Comparison of ENCODE assay signal across 22 cellular contexts in the genomic region with DNA sequence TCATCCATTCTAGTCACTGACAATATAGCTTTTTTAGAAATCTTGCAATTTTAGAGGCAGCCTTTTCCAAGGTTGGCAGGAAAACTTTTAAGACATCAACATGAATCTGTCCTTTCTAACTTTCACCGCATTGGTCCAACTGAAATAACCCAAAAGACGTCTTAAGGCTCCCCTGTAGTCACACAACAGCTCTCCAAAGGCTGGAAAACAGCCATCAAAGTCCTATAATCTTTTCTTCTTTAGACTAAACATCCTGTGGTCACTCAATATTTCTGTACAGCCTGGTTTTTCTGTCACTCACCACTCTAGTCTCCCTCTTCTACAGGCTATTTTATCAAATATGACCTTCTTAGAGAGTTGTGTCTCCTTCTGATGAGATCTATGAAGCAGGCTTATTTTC. TPM values are rescaled to one million over a fixed set of nuclear protein-coding genes. Genes with fewer than 3 reads are reported as not detected.
A peak's percentile ranks its signal among the peaks of the same experiment; 100 is the strongest.
DNase-seq lines count a peak whose midpoint lies in the region; ATAC-seq, FAIRE-seq and TF ChIP-seq lines count a peak whose summit lies in the region.
"Had no signal": no experiment of that assay in that cellular context is flagged by ENCODE, and none has a peak within 500 bp of the region (broad histone marks: within the 10 kb centered on the region; RNA-seq: fewer than 3 reads in every experiment).

No MANE protein-coding gene starts in this region.

- POLR2A ChIA-PET in K562 (lab: Yijun Ruan, JAX): interaction anchor here (1.8 kb wide), 1 partner anchor 18 kb away, joined by 4 read pairs; no protein-coding TSS in a partner anchor
- POLR2A ChIA-PET in T-cell (lab: Charles Lee): no interaction called here

- no peak for ATAC-seq in K562
- ATAC-seq in Right ventricle myocardium superior (ENCODE audit: poor library complexity): no peak
- ATAC-seq in T-cell (replicated peaks in 1 of 4): no peak
- ATAC-seq: A549; CD8-positive, alpha-beta T cell had no signal

- no peak overlapping the region for H3K4me3 ChIP-seq in K562
- H3K4me3 ChIP-seq: A549; BLaER1 treated with 17β-estradiol and CSF1 and Interleukin-3, amounts not matched to agents 10 nM and 100 nM had no signal

- H3K79me2 ChIP-seq in K562 (ENCODE audit: control insufficient read depth, insufficient read depth, low read length): no peaks in the 10 kb centered on the region

- DNase-seq in M059J (ENCODE audit: low read depth) (peak; percentile 60), K562 (ENCODE audit: extremely low read depth in 1 of 4, low spot score in 3 of 4) (no peak), immature natural killer cell (no peak), NCI-H226 (no peak), Right ventricle myocardium superior (no peak), T-cell (no peak)
- DNase-seq in effector CD4-positive, alpha-beta T cell: no peak
- DNase-seq: AML-193; Caco-2; Calu3; CD4-positive, alpha-beta T cell; CD8-positive, alpha-beta T cell; DMS79 treated with DMSO at 0.1 percent for 48 hours; GF-D8 had no signal

- H2AFZ ChIP-seq in K562 (ENCODE audit: low read depth, low read length): no peak overlapping the region

- no peaks in the 10 kb centered on the region for H4K20me1 ChIP-seq in K562 (replicated peaks; ENCODE audit: control insufficient read depth, insufficient read depth, low read length)
- H4K20me1 ChIP-seq: BLaER1 treated with 17β-estradiol and CSF1 and Interleukin-3, amounts not matched to agents 10 nM and 100 nM had no signal

- H3K36me3 Mint-ChIP-seq in immature natural killer cell (peaks cover 0 to 4% (median 2%) of the 10 kb centered on the region in 3 donors), T-cell (no peaks in the 10 kb centered on the region)
- H3K36me3 Mint-ChIP-seq: CD8-positive, alpha-beta T cell had no signal

- peak overlapping the region; percentile 93 for H3K27ac ChIP-seq in 22Rv1
- H3K27ac ChIP-seq in K562 (ENCODE audit: extremely low read depth, low read depth, low read length): no peak overlapping the region
- H3K27ac ChIP-seq: BLaER1 treated with 17β-estradiol and CSF1 and Interleukin-3, amounts not matched to agents 10 nM and 100 nM had no signal

- no peak for TF ChIP-seq CTCF in 22Rv1 (IDR thresholded peaks at IDR 0.05)
- no peak for TF ChIP-seq CTCF in K562 (IDR thresholded peaks at IDR 0.05 in 2 of 3, conservative IDR thresholded peaks at IDR 0.05 in 1 of 3; ENCODE audit: insufficient read depth in 2 of 3, low read depth in 1 of 3, low read length in 3 of 3)

- H3K9ac ChIP-seq in K562 (ENCODE audit: insufficient read depth in 1 of 2, low read depth in 2 of 2, low read length in 2 of 2): no peak overlapping the region
- H3K9ac ChIP-seq: BLaER1 treated with 17β-estradiol and CSF1 and Interleukin-3, amounts not matched to agents 10 nM and 100 nM had no signal

- no peaks in the 10 kb centered on the region for H3K9me1 ChIP-seq in K562 (ENCODE audit: control insufficient read depth, insufficient read depth, low read length)

- H3K27me3 Mint-ChIP-seq in immature natural killer cell (ENCODE audit: low read depth in 3 of 3) (peaks cover 0 to 3% (median 0%) of the 10 kb centered on the region in 3 donors), T-cell (peaks cover 10 to 12% of the 10 kb centered on the region in 2 donors)

- H3K4me3 Mint-ChIP-seq in immature natural killer cell (no peak overlapping the region), T-cell (no peak overlapping the region)
- H3K4me3 Mint-ChIP-seq: B cell; CD4-positive, alpha-beta T cell; CD8-positive, alpha-beta T cell had no signal

- H3K4me2 ChIP-seq in K562 (ENCODE audit: insufficient read depth, low read length): no peak overlapping the region
- H3K4me2 ChIP-seq: A549; BLaER1 treated with 17β-estradiol and CSF1 and Interleukin-3, amounts not matched to agents 10 nM and 100 nM had no signal

- TF ChIP-seq RAD21 in K562 (CRISPR knock-in tag; conservative IDR thresholded peaks at IDR 0.05 in 1 of 2, IDR thresholded peaks at IDR 0.05 in 1 of 2): no peak

- in situ Hi-C loops in K562 (cut with MboI): no loop called here

- intact Hi-C loops in K562 (cut with micrococcal nuclease) (no loop called here), Right ventricle myocardium superior (cut with DNase I) (no loop called here)

- 44% methylated on average over 2 of the region's 2 CpGs for WGBS in K562 (ENCODE audit: insufficient coverage, low coverage, missing lambda C conversion rate)

- peaks cover 12% of the 10 kb centered on the region; the same call in 2 of the 3 replicates for H3K36me3 ChIP-seq in K562 (ENCODE audit: control insufficient read depth, insufficient read depth, low read length)
- H3K36me3 ChIP-seq: BLaER1 treated with 17β-estradiol and CSF1 and Interleukin-3, amounts not matched to agents 10 nM and 100 nM had no signal

- CTCF ChIA-PET in K562 (lab: Yijun Ruan, JAX; ENCODE audit: low intra/inter-chr PET ratio): no interaction called here
- CTCF ChIA-PET in T-cell (lab: Charles Lee): interaction anchor here in 1 of 2 donors (0.6 kb wide), 1 partner anchor 92 kb away, joined by 13 read pairs; no protein-coding TSS in a partner anchor

- H3K27ac Mint-ChIP-seq in immature natural killer cell (peak overlapping the region in 4 of 6 donors; percentile 8 to 46 (median 21)), T-cell (no peak overlapping the region)
- H3K27ac Mint-ChIP-seq: B cell; CD4-positive, alpha-beta T cell; CD8-positive, alpha-beta T cell had no signal

- TF ChIP-seq POLR2A in K562 (conservative IDR thresholded peaks at IDR 0.05): no peak

- peaks cover 2 to 29% of the 10 kb centered on the region in 2 experiments; a peak in 4 of 5 replicates for H3K4me1 ChIP-seq in K562 (replicated peaks in 1 of 2; ENCODE audit: control insufficient read depth in 2 of 2, insufficient read depth in 2 of 2, low read length in 2 of 2)

- BruUV-seq in K562 (replicated peaks; lab: Mats Ljungman, UMichigan): no TSS peak

- peaks cover 43 to 59% of the 10 kb centered on the region in 2 donors for H3K4me1 Mint-ChIP-seq in immature natural killer cell
- H3K4me1 Mint-ChIP-seq in T-cell: peaks cover 0 to 7% (median 2%) of the 10 kb centered on the region in 3 donors
- H3K4me1 Mint-ChIP-seq: B cell had no signal

- H3K27me3 ChIP-seq in K562 (ENCODE audit: control insufficient read depth in 2 of 2, insufficient read depth in 2 of 2, low read length in 2 of 2): no peaks in the 10 kb centered on the region
- H3K27me3 ChIP-seq: BLaER1 treated with 17β-estradiol and CSF1 and Interleukin-3, amounts not matched to agents 10 nM and 100 nM had no signal

- TF ChIP-seq EP300 in K562 (IDR thresholded peaks at IDR 0.05; ENCODE audit: low read length): no peak

- FAIRE-seq in K562 (lab: Jason Lieb, UNC): no peak
- FAIRE-seq: A549, D721Med, G401.6, GM12891, GM19239 had no signal

- H3K9me3 Mint-ChIP-seq in immature natural killer cell (no peaks in the 10 kb centered on the region), T-cell (no peaks in the 10 kb centered on the region)
- H3K9me3 Mint-ChIP-seq: CD4-positive, alpha-beta T cell; CD8-positive, alpha-beta T cell had no signal

- H3K9me3 ChIP-seq in K562 (replicated peaks; ENCODE audit: control insufficient read depth, insufficient read depth, low read depth, low read length): no peaks in the 10 kb centered on the region
- H3K9me3 ChIP-seq: A549; BLaER1 treated with 17β-estradiol and CSF1 and Interleukin-3, amounts not matched to agents 10 nM and 100 nM; Caco-2 had no signal

TF ChIP-seq in K562, 482 proteins besides CTCF, POLR2A, EP300 and RAD21 (continues in another document):
- peak; percentile 64; the same call in 1 of the 2 replicates for TF ChIP-seq SMAD4 (CRISPR knock-in tag; conservative IDR thresholded peaks at IDR 0.05)
- TF ChIP-seq ZNF668 (CRISPR knock-in tag; IDR thresholded peaks at IDR 0.05): no peak
- no peak for TF ChIP-seq ZNF41 (CRISPR knock-in tag; conservative IDR thresholded peaks at IDR 0.05)
- 0 out of 2 replicates have a peak, but pooled peaks have one; percentile 8 for TF ChIP-seq TCF3 (CRISPR knock-in tag; IDR thresholded peaks at IDR 0.05)
- TF ChIP-seq ZFP36 (IDR thresholded peaks at IDR 0.05; ENCODE audit: low read depth, low read length, partially characterized antibody): no peak
- TF ChIP-seq, protein P1, sequence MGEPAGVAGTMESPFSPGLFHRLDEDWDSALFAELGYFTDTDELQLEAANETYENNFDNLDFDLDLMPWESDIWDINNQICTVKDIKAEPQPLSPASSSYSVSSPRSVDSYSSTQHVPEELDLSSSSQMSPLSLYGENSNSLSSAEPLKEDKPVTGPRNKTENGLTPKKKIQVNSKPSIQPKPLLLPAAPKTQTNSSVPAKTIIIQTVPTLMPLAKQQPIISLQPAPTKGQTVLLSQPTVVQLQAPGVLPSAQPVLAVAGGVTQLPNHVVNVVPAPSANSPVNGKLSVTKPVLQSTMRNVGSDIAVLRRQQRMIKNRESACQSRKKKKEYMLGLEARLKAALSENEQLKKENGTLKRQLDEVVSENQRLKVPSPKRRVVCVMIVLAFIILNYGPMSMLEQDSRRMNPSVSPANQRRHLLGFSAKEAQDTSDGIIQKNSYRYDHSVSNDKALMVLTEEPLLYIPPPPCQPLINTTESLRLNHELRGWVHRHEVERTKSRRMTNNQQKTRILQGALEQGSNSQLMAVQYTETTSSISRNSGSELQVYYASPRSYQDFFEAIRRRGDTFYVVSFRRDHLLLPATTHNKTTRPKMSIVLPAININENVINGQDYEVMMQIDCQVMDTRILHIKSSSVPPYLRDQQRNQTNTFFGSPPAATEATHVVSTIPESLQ (CRISPR knock-in tag; IDR thresholded peaks at IDR 0.05): no peak

RNA-seq across cellular contexts. Expression of a gene that starts 4.5 kb away (rescaled TPM):
- total RNA-seq in M059J (2014; rRNA removed; shearing (Covaris generic)): 1.6 and 3.4 TPM in 2 replicates
- 9.2 and 18.5 TPM in 2 replicates for total RNA-seq in K562 (2011; cell fraction: chromatin; rRNA removed; ENCODE audit: low replicate concordance)
- total RNA-seq in K562 (2011; cell fraction: nucleolus; rRNA removed): 6.3 and 6.6 TPM in 2 replicates
- total RNA-seq in K562 (2011; cell fraction: nucleoplasm; rRNA removed): 8.2 and 9.1 TPM in 2 replicates
- total RNA-seq in K562 (2014; rRNA removed) (2.1 and 2.4 TPM in 2 replicates), K562 (2014; rRNA removed; fragmentation: Illumina TruSeq; extraction: Trizol) (3.8 and 4.5 TPM in 2 replicates), K562 (2015; rRNA removed; fragmentation: Illumina TruSeq; extraction: Trizol) (5.9 and 6.2 TPM in 2 replicates), K562 (2021) (4.2 and 4.8 TPM in 2 replicates), Right ventricle myocardium superior (34.6 TPM), T-cell (under 1 TPM in 4 of 5 donors, not detected in 1; 0.06 to 0.30 (median 0.16) TPM)
- polyA plus RNA-seq in K562 (2011; rRNA removed) (1.5 and 1.6 TPM in 2 replicates), K562 (2014; fragmentation: Illumina TruSeq; extraction: Trizol) (3.1 and 3.3 TPM in 2 replicates), K562 (2014; fragmentation: Nextera tagmentation; extraction: Ambion mirVana) (under 1 TPM; 0.46 to 0.59 TPM), K562 (2014; rRNA removed) (3.1 and 4.0 TPM in 2 replicates), immature natural killer cell (1 to 10 TPM; 1.2 to 1.8 (median 1.5) TPM)
- 0.49 and 0.72 TPM in 2 replicates for polyA plus RNA-seq in K562 (2011; cell fraction: cytosol; rRNA removed)
- polyA plus RNA-seq in K562 (2011; cell fraction: nucleus; rRNA removed): 2.5 and 2.9 TPM in 2 replicates
- 6.6 and 8.6 TPM in 2 replicates for polyA plus RNA-seq in K562 (2012)
- 3.5 and 5.0 TPM in 2 replicates for polyA minus RNA-seq in K562 (2011; rRNA and poly(A)+ RNA removed)
- polyA minus RNA-seq in K562 (2011; cell fraction: cytosol; rRNA and poly(A)+ RNA removed): 0.64 and 0.76 TPM in 2 replicates
- 2.4 and 4.9 TPM in 2 replicates for polyA minus RNA-seq in K562 (2011; cell fraction: nucleus; rRNA and poly(A)+ RNA removed)
- total RNA-seq: B cell; CD4-positive, alpha-beta T cell; CD8-positive, alpha-beta T cell had no signal

Comparison
In these comparisons a context has a peak if more than half of its experiments do, and no peak if none do; other contexts are left out.
1. H3K27ac Mint-ChIP-seq: peak in immature natural killer cell (4 of 6); none in T-cell (0 of 2).